In the genomic region with DNA sequence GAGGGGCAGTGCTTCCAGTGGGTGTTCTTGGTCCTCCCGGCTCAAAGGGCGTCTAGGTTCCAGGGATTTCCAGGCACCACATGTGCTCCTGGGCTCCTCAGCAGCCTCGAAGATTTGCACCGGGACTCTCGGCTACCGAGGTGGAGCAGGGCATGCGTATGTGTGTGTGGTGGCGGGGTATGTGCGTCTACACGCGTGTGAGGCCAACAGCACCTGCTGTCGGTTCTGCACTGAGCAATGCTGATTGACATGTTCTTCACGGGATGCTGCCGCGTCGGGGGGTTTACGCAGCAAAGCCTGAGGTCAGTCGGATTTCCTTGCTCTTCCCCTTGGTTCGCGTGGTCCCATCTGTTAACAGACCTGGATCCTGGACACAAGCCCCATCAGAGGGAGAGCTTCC, we compare ENCODE assay signal across 23 cellular contexts.
A peak's percentile ranks its signal among the peaks of the same experiment; 100 is the strongest.
DNase-seq lines count a peak whose midpoint lies in the region; ATAC-seq and TF ChIP-seq lines count a peak whose summit lies in the region.
"Had no signal": no experiment of that assay in that cellular context is flagged by ENCODE, and none has a peak within 500 bp of the region (broad histone marks: within the 10 kb centered on the region; RNA-seq: fewer than 3 reads in every experiment).

No MANE protein-coding gene starts in this region.

- H3K27ac Mint-ChIP-seq in dendritic cell treated with granulocyte-macrophage colony-stimulating factor and Interleukin-4, amounts not matched to agents 40 ng/mL and 50 ng/mL, for 4 days, result peak overlapping the region; percentile 33
- H3K27ac Mint-ChIP-seq: CD4-positive, alpha-beta T cell; IgD-negative memory B cell had no signal

- H3K9me3 ChIP-seq in DND-41 (ENCODE audit: insufficient read depth, low read length, severe bottlenecking), result no peaks in the 10 kb centered on the region
- no peaks in the 10 kb centered on the region for H3K9me3 ChIP-seq in osteoblast (ENCODE audit: low read depth, low read length)
- H3K9me3 ChIP-seq in A673 (ENCODE audit: low read depth, low read length, poor library complexity, severe bottlenecking), result no peaks in the 10 kb centered on the region
- H3K9me3 ChIP-seq: SK-N-SH had no signal

- BruUV-seq in A673 (replicated peaks; lab: Mats Ljungman, UMichigan), result no TSS peak

- CTCF ChIA-PET in A673 (lab: Charles Lee), result no interaction called here

- no peak overlapping the region for H3K9ac ChIP-seq in DND-41 (ENCODE audit: low read depth, low read length)
- H3K9ac ChIP-seq: BLaER1, GM23248, SK-N-SH had no signal

- DNase-seq in DND-41 (no peak), H7 (peak; percentile 29), osteoblast (ENCODE audit: insufficient read length, low spot score, missing footprints) (peak; percentile 62), NCI-H1105 (lab: John Stamatoyannopoulos, UW) (no peak), A673 (ENCODE audit: low spot score) (no peak), T-helper 1 cell (no peak)
- DNase-seq: ACHN; CD4-positive, alpha-beta T cell; COR-L47; GM23248; Karpas-422; NCI-H1417; NCI-H1694 treated with DMSO at 0.1 percent for 48 hours; NCI-H2081 treated with DMSO at 0.1 percent for 48 hours; NCI-H2171 treated with DMSO at 0.1 percent for 48 hours; NCI-H526; SIG-M5; SK-N-SH had no signal

- H2AFZ ChIP-seq in DND-41 (ENCODE audit: low read depth, low read length), result no peak overlapping the region
- no peak overlapping the region for H2AFZ ChIP-seq in osteoblast (ENCODE audit: low read length)
- H2AFZ ChIP-seq: GM23248 had no signal

- no peaks in the 10 kb centered on the region for H4K20me1 ChIP-seq in DND-41 (ENCODE audit: insufficient read depth, low read length)
- no peaks in the 10 kb centered on the region for H4K20me1 ChIP-seq in osteoblast (ENCODE audit: insufficient read depth, low read length)
- H4K20me1 ChIP-seq: BLaER1 had no signal

- no peak for ATAC-seq in DND-41 (ENCODE audit: insufficient read depth, low read depth)
- ATAC-seq in HG02884 (IDR thresholded peaks at IDR 0.05; ENCODE audit: unreplicated experiment), result no peak
- ATAC-seq: HCT116 had no signal

- H3K79me2 ChIP-seq in DND-41 (ENCODE audit: insufficient read depth, low read length), result no peaks in the 10 kb centered on the region
- no peaks in the 10 kb centered on the region for H3K79me2 ChIP-seq in osteoblast (ENCODE audit: insufficient read depth, low read length)

- H3K4me1 ChIP-seq in DND-41 (ENCODE audit: insufficient read depth, low read length) (peaks cover 8% of the 10 kb centered on the region), osteoblast (ENCODE audit: insufficient read depth, low read length) (no peaks in the 10 kb centered on the region), A673 (ENCODE audit: insufficient read depth, low read length, poor library complexity, severe bottlenecking) (no peaks in the 10 kb centered on the region)

- peaks cover 79% of the 10 kb centered on the region for H3K36me3 Mint-ChIP-seq in dendritic cell treated with granulocyte-macrophage colony-stimulating factor and Interleukin-4, amounts not matched to agents 40 ng/mL and 50 ng/mL, for 4 days (ENCODE audit: low read depth)
- H3K36me3 Mint-ChIP-seq: IgD-negative memory B cell had no signal

- H3K36me3 ChIP-seq in DND-41 (ENCODE audit: insufficient read depth, low read length), result no peaks in the 10 kb centered on the region
- H3K36me3 ChIP-seq in H7 (replicated peaks; ENCODE audit: control insufficient read depth, insufficient read depth, low read length), result no peaks in the 10 kb centered on the region
- H3K36me3 ChIP-seq in osteoblast (ENCODE audit: insufficient read depth, low read length), result no peaks in the 10 kb centered on the region
- H3K36me3 ChIP-seq in A673 (ENCODE audit: insufficient read depth, low read length, poor library complexity, severe bottlenecking), result no peaks in the 10 kb centered on the region
- H3K36me3 ChIP-seq: BLaER1 had no signal

- H3K27ac ChIP-seq in DND-41 (ENCODE audit: low read length), result 0 out of 2 replicates have a peak overlapping the region, but pooled peaks have one; percentile 26
- no peak overlapping the region for H3K27ac ChIP-seq in osteoblast (ENCODE audit: low read depth, low read length)
- no peak overlapping the region for H3K27ac ChIP-seq in A673 (ENCODE audit: low read depth, low read length, poor library complexity, severe bottlenecking)
- H3K27ac ChIP-seq: BLaER1, GM23248 had no signal

- no peak overlapping the region for H3K4me2 ChIP-seq in DND-41 (ENCODE audit: insufficient read depth, low read length)
- no peak overlapping the region for H3K4me2 ChIP-seq in osteoblast (ENCODE audit: insufficient read depth, low read length)
- H3K4me2 ChIP-seq: BLaER1, SK-N-SH had no signal

- H3K27me3 ChIP-seq in DND-41 (ENCODE audit: insufficient read depth, low read length, poor library complexity) (no peaks in the 10 kb centered on the region), H7 (ENCODE audit: control insufficient read depth, insufficient read depth, low read length) (no peaks in the 10 kb centered on the region), osteoblast (ENCODE audit: insufficient read depth, low read length) (no peaks in the 10 kb centered on the region), A673 (replicated peaks; ENCODE audit: insufficient read depth, low read depth, low read length, poor library complexity) (peaks cover 3% of the 10 kb centered on the region)
- H3K27me3 ChIP-seq: BLaER1 had no signal

- POLR2A ChIA-PET in A673 (lab: Charles Lee; ENCODE audit: low non-redundant PET), result no interaction called here

- no peaks in the 10 kb centered on the region for H3K27me3 Mint-ChIP-seq in dendritic cell treated with granulocyte-macrophage colony-stimulating factor and Interleukin-4, amounts not matched to agents 40 ng/mL and 50 ng/mL, for 4 days
- H3K27me3 Mint-ChIP-seq: CD4-positive, alpha-beta T cell had no signal

- no peak overlapping the region for H3K4me3 Mint-ChIP-seq in dendritic cell treated with granulocyte-macrophage colony-stimulating factor and Interleukin-4, amounts not matched to agents 40 ng/mL and 50 ng/mL, for 4 days
- H3K4me3 Mint-ChIP-seq: CD4-positive, alpha-beta T cell; IgD-negative memory B cell had no signal

- TF ChIP-seq CTCF in DND-41 (IDR thresholded peaks at IDR 0.05; ENCODE audit: borderline replicate concordance, extremely low read depth, low read length, poor library complexity, severe bottlenecking) (no peak), osteoblast (IDR thresholded peaks at IDR 0.05; ENCODE audit: extremely low read depth, low read depth, low read length) (no peak), A673 (conservative IDR thresholded peaks at IDR 0.05; ENCODE audit: low read depth, low read length) (no peak)

- peaks cover 72% of the 10 kb centered on the region for H3K4me1 Mint-ChIP-seq in dendritic cell treated with granulocyte-macrophage colony-stimulating factor and Interleukin-4, amounts not matched to agents 40 ng/mL and 50 ng/mL, for 4 days (ENCODE audit: low read depth)

- intact Hi-C loops in dendritic cell treated with granulocyte-macrophage colony-stimulating factor and Interleukin-4, amounts not matched to agents 40 ng/mL and 50 ng/mL, for 4 days (cut with micrococcal nuclease), result no loop called here
- intact Hi-C loops in A673 (cut with micrococcal nuclease; ENCODE audit: unreplicated experiment), result no loop called here

- H3K4me3 ChIP-seq in DND-41 (ENCODE audit: low read depth in 1 of 2, low read length in 2 of 2), result no peak overlapping the region
- H3K4me3 ChIP-seq in H7 (ENCODE audit: insufficient read depth, low read depth, low read length), result no peak overlapping the region
- no peak overlapping the region for H3K4me3 ChIP-seq in osteoblast (ENCODE audit: insufficient read depth, low read length)
- no peak overlapping the region for H3K4me3 ChIP-seq in A673 (ENCODE audit: low read depth, low read length, poor library complexity, severe bottlenecking)
- H3K4me3 ChIP-seq: BLaER1, GM23248 had no signal

- H3K9me3 Mint-ChIP-seq in dendritic cell treated with granulocyte-macrophage colony-stimulating factor and Interleukin-4, amounts not matched to agents 40 ng/mL and 50 ng/mL, for 4 days, result no peaks in the 10 kb centered on the region
- H3K9me3 Mint-ChIP-seq: CD4-positive, alpha-beta T cell had no signal

Comparison
In these comparisons a context has a peak if more than half of its experiments do, and no peak if none do; other contexts are left out.
1. DNase-seq: peak in H7 (single experiment) and osteoblast (single experiment); none in DND-41 (single experiment), NCI-H1105 (single experiment), A673 (single experiment) and T-helper 1 cell (0 of 5).